ENCODE assay signal across 11 cellular contexts in genomic region chr2:27977623-27978312, GRCh38.
DNase-seq lines count a peak whose midpoint lies in the region; ATAC-seq and TF ChIP-seq lines count a peak whose summit lies in the region.
"Had no signal": no experiment of that assay in that cellular context is flagged by ENCODE, and none has a peak within 500 bp of the region (broad histone marks: within the 10 kb centered on the region; RNA-seq: fewer than 3 reads in every experiment).

No MANE protein-coding gene starts in this region.

- H3K9me3 Mint-ChIP-seq in activated CD8-positive, alpha-beta memory T cell treated with anti-CD3 and anti-CD28 coated beads, Interleukin-2, amount 10 ng/mL, durations not matched to agents 7 days and 5 days (ENCODE audit: low read depth): no peaks in the 10 kb centered on the region

- H3K36me3 ChIP-seq in RWPE2 (ENCODE audit: low read depth): no peaks in the 10 kb centered on the region
- H3K36me3 ChIP-seq: left ventricle myocardium inferior had no signal

- no peak overlapping the region for H3K4me3 Mint-ChIP-seq in activated CD8-positive, alpha-beta memory T cell treated with anti-CD3 and anti-CD28 coated beads, Interleukin-2, amount 10 ng/mL, durations not matched to agents 7 days and 5 days

- H3K4me1 ChIP-seq in RWPE2 (ENCODE audit: insufficient read depth, poor library complexity, severe bottlenecking): peaks cover 42% of the 10 kb centered on the region
- H3K4me1 ChIP-seq: body of pancreas had no signal

- peak; percentile 64 for DNase-seq in activated CD8-positive, alpha-beta memory T cell treated with anti-CD3 and anti-CD28 coated beads, Interleukin-2, amount 10 ng/mL, durations not matched to agents 7 days and 5 days
- no peak for DNase-seq in activated CD8-positive, alpha-beta memory T cell treated with anti-CD3 and anti-CD28 coated beads, Interleukin-2, amount 50 U/mL, for 4 hours
- DNase-seq in RWPE2 (ENCODE audit: low spot score) (peak; percentile 62), CD1c-positive myeloid dendritic cell (ENCODE audit: extremely low spot score) (no peak), NCI-H1694 (lab: John Stamatoyannopoulos, UW) (no peak)
- peak in 2 of 3 donors; percentile 20 to 38 for DNase-seq in stimulated activated CD4-positive, alpha-beta T cell treated with anti-CD3 and anti-CD28 coated beads, TNF-alpha, amount 100 ng/mL, for 48 hours (ENCODE audit: low read depth in 3 of 3)
- DNase-seq: body of pancreas, left ventricle myocardium inferior had no signal

- ATAC-seq in activated CD8-positive, alpha-beta memory T cell treated with anti-CD3 and anti-CD28 coated beads, Interleukin-2, amount 10 ng/mL, durations not matched to agents 7 days and 5 days: peak; percentile 70
- peak; percentile 89 for ATAC-seq in RWPE2 (ENCODE audit: low read depth)
- peak; percentile 74 for ATAC-seq in esophagus mucosa
- no peak for ATAC-seq in GM18861 (IDR thresholded peaks at IDR 0.05; ENCODE audit: unreplicated experiment)
- ATAC-seq: body of pancreas had no signal

- peak overlapping the region; percentile 67 for H3K27ac Mint-ChIP-seq in activated CD8-positive, alpha-beta memory T cell treated with anti-CD3 and anti-CD28 coated beads, Interleukin-2, amount 10 ng/mL, durations not matched to agents 7 days and 5 days

- no peaks in the 10 kb centered on the region for H3K27me3 ChIP-seq in RWPE2 (ENCODE audit: insufficient read depth, poor library complexity, severe bottlenecking)
- H3K27me3 ChIP-seq: body of pancreas had no signal

- H3K27me3 Mint-ChIP-seq in activated CD8-positive, alpha-beta memory T cell treated with anti-CD3 and anti-CD28 coated beads, Interleukin-2, amount 10 ng/mL, durations not matched to agents 7 days and 5 days: no peaks in the 10 kb centered on the region

- H3K4me3 ChIP-seq in RWPE2 (ENCODE audit: severe bottlenecking): no peak overlapping the region
- H3K4me3 ChIP-seq: body of pancreas, left ventricle myocardium inferior had no signal

- CTCF ChIA-PET in activated CD8-positive, alpha-beta memory T cell treated with anti-CD3 and anti-CD28 coated beads, Interleukin-2, amount 10 ng/mL, durations not matched to agents 7 days and 5 days (lab: Charles Lee): interaction anchor here (1.0 kb wide), 1 partner anchor 15 kb away, joined by 3 read pairs; no protein-coding TSS in a partner anchor

- TF ChIP-seq CTCF in RWPE2 (IDR thresholded peaks at IDR 0.05; ENCODE audit: poor library complexity, severe bottlenecking): peak; percentile 22

- peaks cover 40% of the 10 kb centered on the region for H3K36me3 Mint-ChIP-seq in activated CD8-positive, alpha-beta memory T cell treated with anti-CD3 and anti-CD28 coated beads, Interleukin-2, amount 10 ng/mL, durations not matched to agents 7 days and 5 days

- peaks cover 52% of the 10 kb centered on the region for H3K4me1 Mint-ChIP-seq in activated CD8-positive, alpha-beta memory T cell treated with anti-CD3 and anti-CD28 coated beads, Interleukin-2, amount 10 ng/mL, durations not matched to agents 7 days and 5 days

- H3K27ac ChIP-seq in RWPE2 (ENCODE audit: poor library complexity, severe bottlenecking): peak overlapping the region; percentile 94
- H3K27ac ChIP-seq: body of pancreas, C4-2B, left ventricle myocardium inferior had no signal

- H3K9me3 ChIP-seq in RWPE2 (ENCODE audit: severe bottlenecking): no peaks in the 10 kb centered on the region
- H3K9me3 ChIP-seq: body of pancreas had no signal

Comparison
In these comparisons a context has a peak if more than half of its experiments do, and no peak if none do; other contexts are left out.
1. DNase-seq: peak in activated CD8-positive, alpha-beta memory T cell treated with anti-CD3 and anti-CD28 coated beads, Interleukin-2, amount 10 ng/mL, durations not matched to agents 7 days and 5 days (single experiment), RWPE2 (single experiment) and stimulated activated CD4-positive, alpha-beta T cell treated with anti-CD3 and anti-CD28 coated beads, TNF-alpha, amount 100 ng/mL, for 48 hours (2 of 3); none in activated CD8-positive, alpha-beta memory T cell treated with anti-CD3 and anti-CD28 coated beads, Interleukin-2, amount 50 U/mL, for 4 hours (single experiment), CD1c-positive myeloid dendritic cell (single experiment) and NCI-H1694 (single experiment).